ENCODE assay signal across 8 cellular contexts in the genomic region with DNA sequence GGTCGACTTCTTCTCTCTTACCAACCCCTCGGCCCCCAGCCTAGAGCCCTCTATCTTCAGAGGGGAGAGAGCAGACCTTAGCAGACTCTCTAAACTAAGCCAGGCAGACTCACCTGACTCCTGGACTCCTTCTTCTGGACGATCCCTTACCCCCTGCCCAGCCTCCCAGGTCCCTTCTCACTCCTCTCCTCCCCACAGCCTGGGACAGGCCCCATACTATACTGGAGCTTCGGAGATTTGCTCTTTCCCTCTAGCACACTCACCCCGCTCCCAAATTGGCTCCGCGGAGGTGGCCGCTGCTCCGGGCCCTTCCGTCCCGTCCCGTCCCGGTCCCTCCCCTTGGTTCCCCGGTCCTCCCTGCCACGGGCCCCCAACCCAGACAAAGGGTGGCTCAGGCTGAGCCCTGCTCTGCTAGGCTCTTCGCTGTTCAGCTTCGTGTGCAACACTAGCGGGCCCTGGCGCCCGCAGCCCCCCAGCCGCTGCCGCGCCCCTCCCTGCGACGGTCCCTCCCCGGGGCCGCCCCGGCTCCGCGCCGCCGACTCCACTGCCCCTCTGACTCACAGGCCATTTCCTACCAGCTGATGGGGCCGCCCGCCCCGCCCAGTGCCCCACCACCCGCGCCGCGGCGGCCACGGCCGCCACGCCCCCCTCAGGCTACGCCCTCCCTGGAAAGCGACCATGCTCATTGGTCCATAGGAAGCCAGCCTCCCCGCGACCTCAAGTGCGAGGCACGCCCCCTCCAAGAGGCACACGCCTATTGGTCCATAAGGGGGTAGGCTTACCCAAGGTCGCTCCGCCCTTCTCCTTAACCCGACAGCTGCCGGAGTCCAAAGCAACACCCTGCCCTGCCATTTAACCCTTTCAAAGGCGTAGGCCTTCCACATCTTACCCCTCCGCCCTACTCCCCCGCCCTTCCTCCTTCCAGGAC. TPM values are rescaled to one million over a fixed set of nuclear protein-coding genes. Genes with fewer than 3 reads are reported as not detected.
DNase-seq lines count a peak whose midpoint lies in the region; ATAC-seq and TF ChIP-seq lines count a peak whose summit lies in the region.

No MANE protein-coding gene starts in this region.

- H3K4me2 ChIP-seq in neural cell (ENCODE audit: low read length): peak overlapping the region; percentile 98

- H3K27ac Mint-ChIP-seq in stimulated activated naive CD8-positive, alpha-beta T cell treated with anti-CD3 and anti-CD28 coated beads, Interleukin-15, amount 100 ng/mL, for 72 hours: peak overlapping the region; percentile 62 to 80

- peak overlapping the region; percentile 35 for H3K4me3 ChIP-seq in HAP-1
- H3K4me3 ChIP-seq in MG63: peak overlapping the region; percentile 58
- peak overlapping the region; percentile 87 to 91 for H3K4me3 ChIP-seq in foreskin fibroblast (ENCODE audit: low read depth in 1 of 2, low read length in 2 of 2)
- H3K4me3 ChIP-seq in neural cell (ENCODE audit: low read length): peak overlapping the region; percentile 97

- H3K79me2 ChIP-seq in neural cell (replicated peaks; ENCODE audit: insufficient read depth, low read length): peaks cover 45% of the 10 kb centered on the region

- DNase-seq in EL: peak; percentile 99
- peak; percentile 97 to 98 for DNase-seq in HAP-1 (ENCODE audit: low spot score in 2 of 2)
- peak; percentile 94 for DNase-seq in MG63
- peak; percentile 64 for DNase-seq in SHP77 treated with DMSO at 0.1 percent for 48 hours (lab: John Stamatoyannopoulos, UW)
- DNase-seq in activated gamma-delta T cell treated with Interleukin-2 at 50 U/mL for 16 hours: peak; percentile 96
- peak; percentile 99 to 100 for DNase-seq in foreskin fibroblast
- DNase-seq in stimulated activated naive CD8-positive, alpha-beta T cell treated with anti-CD3 and anti-CD28 coated beads, Interleukin-15, amount 100 ng/mL, for 72 hours: peak; percentile 92 to 97

- peaks cover 59% of the 10 kb centered on the region for H3K4me1 Mint-ChIP-seq in stimulated activated naive CD8-positive, alpha-beta T cell treated with anti-CD3 and anti-CD28 coated beads, Interleukin-15, amount 100 ng/mL, for 72 hours

- H3K36me3 ChIP-seq in HAP-1 (replicated peaks) (no peaks in the 10 kb centered on the region), MG63 (no peaks in the 10 kb centered on the region), neural cell (ENCODE audit: insufficient read depth, low read length) (no peaks in the 10 kb centered on the region)

- peak overlapping the region; percentile 66 for H2AFZ ChIP-seq in neural cell (ENCODE audit: low read depth, low read length)

- no peaks in the 10 kb centered on the region for H3K27me3 ChIP-seq in HAP-1 (ENCODE audit: low read depth)
- H3K27me3 ChIP-seq in MG63: no peaks in the 10 kb centered on the region
- H3K27me3 ChIP-seq in neural cell (ENCODE audit: insufficient read depth, low read depth, low read length): no peaks in the 10 kb centered on the region

- peaks cover 17% of the 10 kb centered on the region for H3K4me1 ChIP-seq in HAP-1

- no peaks in the 10 kb centered on the region for H4K20me1 ChIP-seq in neural cell (ENCODE audit: insufficient read depth)

- peak overlapping the region; percentile 83 for H3K27ac ChIP-seq in neural cell (ENCODE audit: low read length)

- in situ Hi-C loops in HAP-1 (cut with MboI; ENCODE audit: low sequenced_read_pairs): loop anchor here (25.0 kb wide), 1 partner anchor 451 kb away; a partner anchor contains a TSS

- no peak for TF ChIP-seq RAD21 in neural cell (conservative IDR thresholded peaks at IDR 0.05)

- H3K27me3 Mint-ChIP-seq in stimulated activated naive CD8-positive, alpha-beta T cell treated with anti-CD3 and anti-CD28 coated beads, Interleukin-15, amount 100 ng/mL, for 72 hours: no peaks in the 10 kb centered on the region

- H3K4me3 Mint-ChIP-seq in stimulated activated naive CD8-positive, alpha-beta T cell treated with anti-CD3 and anti-CD28 coated beads, Interleukin-15, amount 100 ng/mL, for 72 hours: peak overlapping the region; percentile 75 to 82

- H3K9me3 Mint-ChIP-seq in stimulated activated naive CD8-positive, alpha-beta T cell treated with anti-CD3 and anti-CD28 coated beads, Interleukin-15, amount 100 ng/mL, for 72 hours: no peaks in the 10 kb centered on the region

- no peak for TF ChIP-seq CTCF in foreskin fibroblast (IDR thresholded peaks at IDR 0.05; ENCODE audit: low read depth, low read length)
- no peak for TF ChIP-seq CTCF in neural cell (IDR thresholded peaks at IDR 0.05; ENCODE audit: poor library complexity, severe bottlenecking)

- ATAC-seq in stimulated activated naive CD8-positive, alpha-beta T cell treated with anti-CD3 and anti-CD28 coated beads, Interleukin-15, amount 100 ng/mL, for 72 hours: peak; percentile 84

- H3F3A ChIP-seq in neural cell (ENCODE audit: insufficient read depth, low read length, poor library complexity, severe bottlenecking): peaks cover 6% of the 10 kb centered on the region

- H3K9me2 ChIP-seq in neural cell (ENCODE audit: insufficient read depth, low read length): no peaks in the 10 kb centered on the region

- peak overlapping the region; percentile 95 for H3K9ac ChIP-seq in neural cell (ENCODE audit: low read length)

- TF ChIP-seq EP300 in neural cell (conservative IDR thresholded peaks at IDR 0.05; ENCODE audit: poor library complexity, severe bottlenecking): no peak

- H3K9me3 ChIP-seq in HAP-1: no peaks in the 10 kb centered on the region
- H3K9me3 ChIP-seq in MG63: no peaks in the 10 kb centered on the region
- H3K9me3 ChIP-seq in neural cell (ENCODE audit: low read length): no peaks in the 10 kb centered on the region

TF ChIP-seq in neural cell, 6 proteins besides CTCF, POLR2A, EP300 and RAD21:
- TF ChIP-seq, protein P1, sequence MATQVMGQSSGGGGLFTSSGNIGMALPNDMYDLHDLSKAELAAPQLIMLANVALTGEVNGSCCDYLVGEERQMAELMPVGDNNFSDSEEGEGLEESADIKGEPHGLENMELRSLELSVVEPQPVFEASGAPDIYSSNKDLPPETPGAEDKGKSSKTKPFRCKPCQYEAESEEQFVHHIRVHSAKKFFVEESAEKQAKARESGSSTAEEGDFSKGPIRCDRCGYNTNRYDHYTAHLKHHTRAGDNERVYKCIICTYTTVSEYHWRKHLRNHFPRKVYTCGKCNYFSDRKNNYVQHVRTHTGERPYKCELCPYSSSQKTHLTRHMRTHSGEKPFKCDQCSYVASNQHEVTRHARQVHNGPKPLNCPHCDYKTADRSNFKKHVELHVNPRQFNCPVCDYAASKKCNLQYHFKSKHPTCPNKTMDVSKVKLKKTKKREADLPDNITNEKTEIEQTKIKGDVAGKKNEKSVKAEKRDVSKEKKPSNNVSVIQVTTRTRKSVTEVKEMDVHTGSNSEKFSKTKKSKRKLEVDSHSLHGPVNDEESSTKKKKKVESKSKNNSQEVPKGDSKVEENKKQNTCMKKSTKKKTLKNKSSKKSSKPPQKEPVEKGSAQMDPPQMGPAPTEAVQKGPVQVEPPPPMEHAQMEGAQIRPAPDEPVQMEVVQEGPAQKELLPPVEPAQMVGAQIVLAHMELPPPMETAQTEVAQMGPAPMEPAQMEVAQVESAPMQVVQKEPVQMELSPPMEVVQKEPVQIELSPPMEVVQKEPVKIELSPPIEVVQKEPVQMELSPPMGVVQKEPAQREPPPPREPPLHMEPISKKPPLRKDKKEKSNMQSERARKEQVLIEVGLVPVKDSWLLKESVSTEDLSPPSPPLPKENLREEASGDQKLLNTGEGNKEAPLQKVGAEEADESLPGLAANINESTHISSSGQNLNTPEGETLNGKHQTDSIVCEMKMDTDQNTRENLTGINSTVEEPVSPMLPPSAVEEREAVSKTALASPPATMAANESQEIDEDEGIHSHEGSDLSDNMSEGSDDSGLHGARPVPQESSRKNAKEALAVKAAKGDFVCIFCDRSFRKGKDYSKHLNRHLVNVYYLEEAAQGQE (IDR thresholded peaks at IDR 0.05; ENCODE audit: borderline replicate concordance): peak; percentile 44
- TF ChIP-seq POLR2AphosphoS5 (IDR thresholded peaks at IDR 0.05) (peak; percentile 83), MXI1 (conservative IDR thresholded peaks at IDR 0.05; ENCODE audit: poor library complexity, severe bottlenecking) (peak; percentile 58), TAF1 (IDR thresholded peaks at IDR 0.05; ENCODE audit: low read depth) (no peak)

RNA-seq across cellular contexts. Expression of a gene that starts 4.4 kb away (rescaled TPM):
- total RNA-seq in MG63 (2014; rRNA removed; shearing (Covaris generic); ENCODE audit: low replicate concordance): 0.72 and 2.0 TPM in 2 replicates
- polyA plus RNA-seq in neural cell: 28.9 and 34.1 TPM in 2 replicates
- 21.2 and 23.7 TPM in 2 replicates for polyA minus RNA-seq in neural cell

RNA-seq across cellular contexts. Expression of a gene that starts 8.3 kb away (rescaled TPM):
- total RNA-seq in MG63 (2014; rRNA removed; shearing (Covaris generic); ENCODE audit: low replicate concordance): 152 and 209 TPM in 2 replicates
- polyA plus RNA-seq in neural cell: 98.3 and 98.5 TPM in 2 replicates
- 41.6 and 47.2 TPM in 2 replicates for polyA minus RNA-seq in neural cell

RNA-seq across cellular contexts. Expression of a gene that starts 14.9 kb away (rescaled TPM):
- total RNA-seq in MG63 (2014; rRNA removed; shearing (Covaris generic); ENCODE audit: low replicate concordance): 7.9 and 9.0 TPM in 2 replicates
- 7.9 and 8.5 TPM in 2 replicates for polyA plus RNA-seq in neural cell
- polyA minus RNA-seq in neural cell: 9.5 and 10.2 TPM in 2 replicates

RNA-seq across cellular contexts. Expression of a gene that starts 31.5 kb away (rescaled TPM):
- total RNA-seq in MG63 (2014; rRNA removed; shearing (Covaris generic); ENCODE audit: low replicate concordance): 15.2 and 16.5 TPM in 2 replicates
- polyA plus RNA-seq in neural cell: 56.0 and 70.8 TPM in 2 replicates
- 32.9 and 42.6 TPM in 2 replicates for polyA minus RNA-seq in neural cell

RNA-seq across cellular contexts. Expression of a gene that starts 38.8 kb away (rescaled TPM):
- total RNA-seq in MG63 (2014; rRNA removed; shearing (Covaris generic); ENCODE audit: low replicate concordance): 120 and 139 TPM in 2 replicates
- 139 and 157 TPM in 2 replicates for polyA plus RNA-seq in neural cell
- 226 and 254 TPM in 2 replicates for polyA minus RNA-seq in neural cell

Comparison
In these comparisons a context has a peak if more than half of its experiments do, and no peak if none do; other contexts are left out.
1. Peak in every context shown above with its lines: DNase-seq, ATAC-seq, H3K4me3 ChIP-seq and H3K27ac ChIP-seq.
2. H3K4me3 ChIP-seq: peak in every context shown above with its lines; median percentile 97 in neural cell; 89 in foreskin fibroblast; 58 in MG63; 35 in HAP-1.